ENCODE assay signal across 25 cellular contexts in genomic region chr1:193102662-193103061, GRCh38. TPM values are rescaled to one million over a fixed set of nuclear protein-coding genes. Genes with fewer than 3 reads are reported as not detected.
DNase-seq lines count a peak whose midpoint lies in the region; ATAC-seq, FAIRE-seq and TF ChIP-seq lines count a peak whose summit lies in the region.
"Had no signal": no experiment of that assay in that cellular context is flagged by ENCODE, and none has a peak within 500 bp of the region (broad histone marks: within the 10 kb centered on the region; RNA-seq: fewer than 3 reads in every experiment).

No MANE protein-coding gene starts in this region.

- BruUV-seq in PC-3 (replicated peaks; lab: Mats Ljungman, UMichigan): no TSS peak
- BruUV-seq in K562 (replicated peaks; lab: Mats Ljungman, UMichigan): no TSS peak

- H3K27ac Mint-ChIP-seq in osteocyte (ENCODE audit: unreplicated experiment): peak overlapping the region; percentile 35
- H3K27ac Mint-ChIP-seq: B cell had no signal

- H3K36me3 ChIP-seq in PC-3 (ENCODE audit: low read depth, low read length) (peaks cover 10% of the 10 kb centered on the region; the same call in 1 of the 2 replicates), K562 (ENCODE audit: control insufficient read depth, insufficient read depth, low read length) (peaks cover 47% of the 10 kb centered on the region), uterus (no peaks in the 10 kb centered on the region)

- DNase-seq in NCI-H82 (lab: John Stamatoyannopoulos, UW): peak; percentile 18
- DNase-seq in NCI-H82 treated with DMSO at 0.1 percent for 48 hours (lab: John Stamatoyannopoulos, UW; ENCODE audit: unreplicated experiment): no peak
- no peak for DNase-seq in PC-3
- DNase-seq in K562 (ENCODE audit: extremely low read depth in 1 of 4, low spot score in 3 of 4): no peak
- DNase-seq in osteocyte (ENCODE audit: extremely low spot score, unreplicated experiment): no peak
- no peak for DNase-seq in uterus
- no peak for DNase-seq in AG08396 (ENCODE audit: low spot score)
- DNase-seq: 8988T, COR-L47, GDM1, GOT3, Kasumi-1, NCI-H1436 treated with DMSO at 0.1 percent for 48 hours, NCI-H2029 treated with DMSO at 0.1 percent for 48 hours, NCI-H2171 treated with DMSO at 0.1 percent for 48 hours, NCI-H446 treated with DMSO at 0.1 percent for 48 hours, NCI-H748 treated with DMSO at 0.1 percent for 48 hours, OCI-M1, RPMI8226, SHP77 treated with DMSO at 0.1 percent for 48 hours had no signal

- H3K27me3 ChIP-seq in PC-3 (ENCODE audit: low read length) (no peaks in the 10 kb centered on the region), K562 (ENCODE audit: control insufficient read depth in 2 of 2, insufficient read depth in 2 of 2, low read length in 2 of 2) (no peaks in the 10 kb centered on the region), uterus (no peaks in the 10 kb centered on the region)

- 73% methylated on average over 5 of the region's 5 CpGs for WGBS in K562 (ENCODE audit: insufficient coverage, low coverage, missing lambda C conversion rate)

- H3K4me1 Mint-ChIP-seq in osteocyte (ENCODE audit: unreplicated experiment): peaks cover 28% of the 10 kb centered on the region

- no peaks in the 10 kb centered on the region for H3K9me1 ChIP-seq in K562 (ENCODE audit: control insufficient read depth, insufficient read depth, low read length)

- no peak for TF ChIP-seq CTCF in PC-3 (conservative IDR thresholded peaks at IDR 0.05; ENCODE audit: low read depth, low read length)
- no peak for TF ChIP-seq CTCF in K562 (IDR thresholded peaks at IDR 0.05 in 2 of 3, conservative IDR thresholded peaks at IDR 0.05 in 1 of 3; ENCODE audit: insufficient read depth in 2 of 3, low read depth in 1 of 3, low read length in 3 of 3)
- TF ChIP-seq CTCF in osteocyte (IDR thresholded peaks at IDR 0.05): no peak
- no peak for TF ChIP-seq CTCF in uterus (IDR thresholded peaks at IDR 0.05)

- H3K4me2 ChIP-seq in PC-3 (ENCODE audit: low read length): peak overlapping the region; percentile 98
- no peak overlapping the region for H3K4me2 ChIP-seq in K562 (ENCODE audit: insufficient read depth, low read length)

- H3K36me3 Mint-ChIP-seq in osteocyte (ENCODE audit: unreplicated experiment): peaks cover 11% of the 10 kb centered on the region
- H3K36me3 Mint-ChIP-seq: IgD-negative memory B cell had no signal

- CTCF ChIA-PET in PC-3 (lab: Charles Lee): no interaction called here
- CTCF ChIA-PET in K562 (lab: Yijun Ruan, JAX; ENCODE audit: low intra/inter-chr PET ratio): no interaction called here

- intact Hi-C loops in PC-3 (cut with micrococcal nuclease): no loop called here
- intact Hi-C loops in K562 (cut with micrococcal nuclease): no loop called here
- intact Hi-C loops in uterus (cut with DNase I; ENCODE audit: low total_unique reads): loop anchor here (10.0 kb wide), 1 partner anchor 48 kb away; the partner anchor contains the start of genes RO60 and UCHL5

- no peaks in the 10 kb centered on the region for H3K9me2 ChIP-seq in PC-3 (replicated peaks; ENCODE audit: low read length)

- no peak for TF ChIP-seq EP300 in K562 (IDR thresholded peaks at IDR 0.05; ENCODE audit: low read length)

- H3K27ac ChIP-seq in PC-3 (ENCODE audit: low read length) (no peak overlapping the region), K562 (ENCODE audit: extremely low read depth, low read depth, low read length) (no peak overlapping the region; the same call in 2 of the 3 replicates), uterus (no peak overlapping the region)

- TF ChIP-seq POLR2A in K562 (conservative IDR thresholded peaks at IDR 0.05): no peak
- no peak for TF ChIP-seq POLR2A in uterus (IDR thresholded peaks at IDR 0.05)

- no peak overlapping the region for H3K4me3 Mint-ChIP-seq in osteocyte (ENCODE audit: unreplicated experiment)

- no peaks in the 10 kb centered on the region for H3K9me3 Mint-ChIP-seq in osteocyte (ENCODE audit: unreplicated experiment)
- H3K9me3 Mint-ChIP-seq: IgD-negative memory B cell had no signal

- POLR2A ChIA-PET in PC-3 (lab: Charles Lee; ENCODE audit: unreplicated experiment) (no interaction called here), K562 (lab: Yijun Ruan, JAX) (interaction anchor here (2.2 to 4.9 kb wide), 2 partner anchors 9 to 44 kb away, joined by 26 to 29 read pairs; partner anchors contain the start of genes RO60 and UCHL5)

- peaks cover 15% of the 10 kb centered on the region for H3K4me1 ChIP-seq in PC-3 (ENCODE audit: insufficient read depth, low read length)
- peaks cover 10 to 18% of the 10 kb centered on the region in 2 experiments; a peak in 4 of 5 replicates for H3K4me1 ChIP-seq in K562 (replicated peaks in 1 of 2; ENCODE audit: control insufficient read depth in 2 of 2, insufficient read depth in 2 of 2, low read length in 2 of 2)
- peaks cover 6 to 10% of the 10 kb centered on the region in 2 donors for H3K4me1 ChIP-seq in uterus

- no peaks in the 10 kb centered on the region for H3F3A ChIP-seq in PC-3 (ENCODE audit: low read length, unreplicated experiment)

- H2AFZ ChIP-seq in PC-3 (ENCODE audit: low read length) (no peak overlapping the region), K562 (ENCODE audit: low read depth, low read length) (no peak overlapping the region)

- no peaks in the 10 kb centered on the region for H3K9me3 ChIP-seq in PC-3 (ENCODE audit: low read length)
- no peaks in the 10 kb centered on the region for H3K9me3 ChIP-seq in K562 (replicated peaks; ENCODE audit: control insufficient read depth, insufficient read depth, low read depth, low read length)
- no peaks in the 10 kb centered on the region for H3K9me3 ChIP-seq in uterus

- TF ChIP-seq RAD21 in K562 (CRISPR knock-in tag; conservative IDR thresholded peaks at IDR 0.05 in 1 of 2, IDR thresholded peaks at IDR 0.05 in 1 of 2): no peak

- no peak overlapping the region for H3K4me3 ChIP-seq in PC-3 (ENCODE audit: low read length)
- no peak overlapping the region for H3K4me3 ChIP-seq in K562
- no peak overlapping the region for H3K4me3 ChIP-seq in uterus

- H3K27me3 Mint-ChIP-seq in osteocyte (ENCODE audit: unreplicated experiment): no peaks in the 10 kb centered on the region
- H3K27me3 Mint-ChIP-seq: B cell, IgD-negative memory B cell had no signal

- in situ Hi-C loops in K562 (cut with MboI): no loop called here

- H4K20me1 ChIP-seq in PC-3 (ENCODE audit: low read length) (no peaks in the 10 kb centered on the region; the same call in 1 of the 2 replicates), K562 (replicated peaks; ENCODE audit: control insufficient read depth, insufficient read depth, low read length) (no peaks in the 10 kb centered on the region)

- FAIRE-seq in K562 (lab: Jason Lieb, UNC): no peak
- FAIRE-seq: HTR-8/SVneo had no signal

- ATAC-seq in PC-3 (no peak), K562 (no peak), HG02973 (IDR thresholded peaks at IDR 0.05; ENCODE audit: unreplicated experiment) (no peak)
- ATAC-seq: HCT116 had no signal

- H3K79me2 ChIP-seq in PC-3 (ENCODE audit: low read length) (peaks cover 38% of the 10 kb centered on the region), K562 (ENCODE audit: control insufficient read depth, insufficient read depth, low read length) (peaks cover 40% of the 10 kb centered on the region)

- no peak overlapping the region for H3K9ac ChIP-seq in PC-3 (ENCODE audit: low read length)
- H3K9ac ChIP-seq in K562 (ENCODE audit: insufficient read depth in 1 of 2, low read depth in 2 of 2, low read length in 2 of 2): no peak overlapping the region

RNA-seq across cellular contexts. Expression of gene GLRX2, which starts 2.6 kb away (rescaled TPM):
- total RNA-seq in PC-3 (2014; rRNA removed) (16.5 and 18.6 TPM in 2 replicates), K562 (2014; rRNA removed) (29.4 and 54.2 TPM in 2 replicates), K562 (2014; rRNA removed; fragmentation: Illumina TruSeq; extraction: Trizol) (82.6 and 99.3 TPM in 2 replicates), K562 (2015; rRNA removed; fragmentation: Illumina TruSeq; extraction: Trizol) (61.4 and 72.1 TPM in 2 replicates), K562 (2021) (64.2 and 69.5 TPM in 2 replicates), osteocyte (22.7 and 24.3 TPM in 2 replicates), uterus (10 to 100 TPM in 1 of 4 donors, 1 to 10 TPM in 3; 1.0 to 10.8 (median 6.6) TPM)
- 4.8 and 10.3 TPM in 2 replicates for total RNA-seq in K562 (2011; cell fraction: chromatin; rRNA removed; ENCODE audit: low replicate concordance)
- total RNA-seq in K562 (2011; cell fraction: nucleolus; rRNA removed): 2.8 and 4.2 TPM in 2 replicates
- total RNA-seq in K562 (2011; cell fraction: nucleoplasm; rRNA removed): 4.3 and 8.2 TPM in 2 replicates
- polyA plus RNA-seq in K562 (2011; rRNA removed) (21.4 and 47.8 TPM in 2 replicates), K562 (2014; fragmentation: Illumina TruSeq; extraction: Trizol) (47.7 and 55.1 TPM in 2 replicates), K562 (2014; fragmentation: Nextera tagmentation; extraction: Ambion mirVana) (10 to 100 TPM; 13.3 to 16.8 TPM), K562 (2014; rRNA removed) (62.2 and 62.4 TPM in 2 replicates)
- 10.6 and 15.4 TPM in 2 replicates for polyA plus RNA-seq in K562 (2011; cell fraction: cytosol; rRNA removed)
- 7.8 and 8.6 TPM in 2 replicates for polyA plus RNA-seq in K562 (2011; cell fraction: nucleus; rRNA removed)
- 56.4 and 76.0 TPM in 2 replicates for polyA plus RNA-seq in K562 (2012)
- polyA minus RNA-seq in K562 (2011; rRNA and poly(A)+ RNA removed): 9.6 and 14.7 TPM in 2 replicates
- 5.5 and 6.5 TPM in 2 replicates for polyA minus RNA-seq in K562 (2011; cell fraction: cytosol; rRNA and poly(A)+ RNA removed)
- polyA minus RNA-seq in K562 (2011; cell fraction: nucleus; rRNA and poly(A)+ RNA removed): 3.6 and 5.6 TPM in 2 replicates

RNA-seq across cellular contexts. Expression of gene CDC73, which starts 19.2 kb away (rescaled TPM):
- total RNA-seq in PC-3 (2014; rRNA removed) (10.0 and 13.4 TPM in 2 replicates), K562 (2014; rRNA removed) (19.0 and 20.1 TPM in 2 replicates), K562 (2014; rRNA removed; fragmentation: Illumina TruSeq; extraction: Trizol) (30.1 and 33.8 TPM in 2 replicates), K562 (2015; rRNA removed; fragmentation: Illumina TruSeq; extraction: Trizol) (23.6 and 26.0 TPM in 2 replicates), K562 (2021) (57.1 and 60.5 TPM in 2 replicates), osteocyte (69.5 and 73.3 TPM in 2 replicates), uterus (10 to 100 TPM; 14.6 to 64.7 (median 56.0) TPM)
- total RNA-seq in K562 (2011; cell fraction: chromatin; rRNA removed; ENCODE audit: low replicate concordance): 67.4 and 171 TPM in 2 replicates
- 19.8 and 31.1 TPM in 2 replicates for total RNA-seq in K562 (2011; cell fraction: nucleolus; rRNA removed)
- total RNA-seq in K562 (2011; cell fraction: nucleoplasm; rRNA removed): 63.6 and 113 TPM in 2 replicates
- polyA plus RNA-seq in K562 (2011; rRNA removed) (41.3 and 61.7 TPM in 2 replicates), K562 (2014; fragmentation: Illumina TruSeq; extraction: Trizol) (35.1 and 42.5 TPM in 2 replicates), K562 (2014; fragmentation: Nextera tagmentation; extraction: Ambion mirVana) (10 to 100 TPM; 23.7 to 28.7 TPM), K562 (2014; rRNA removed) (28.8 and 30.1 TPM in 2 replicates)
- polyA plus RNA-seq in K562 (2011; cell fraction: cytosol; rRNA removed): 7.8 and 13.1 TPM in 2 replicates
- polyA plus RNA-seq in K562 (2011; cell fraction: nucleus; rRNA removed): 12.3 and 15.1 TPM in 2 replicates
- 18.3 and 35.0 TPM in 2 replicates for polyA plus RNA-seq in K562 (2012)
- 122 and 129 TPM in 2 replicates for polyA minus RNA-seq in K562 (2011; rRNA and poly(A)+ RNA removed)
- polyA minus RNA-seq in K562 (2011; cell fraction: cytosol; rRNA and poly(A)+ RNA removed): 24.0 and 28.8 TPM in 2 replicates
- 42.7 and 68.6 TPM in 2 replicates for polyA minus RNA-seq in K562 (2011; cell fraction: nucleus; rRNA and poly(A)+ RNA removed)

RNA-seq across cellular contexts. Expression of gene RO60, which starts 43.2 kb away (rescaled TPM):
- total RNA-seq in PC-3 (2014; rRNA removed): 37.9 and 45.4 TPM in 2 replicates
- total RNA-seq in K562 (2011; cell fraction: chromatin; rRNA removed; ENCODE audit: low replicate concordance): 38.1 and 70.7 TPM in 2 replicates
- 42.0 and 43.2 TPM in 2 replicates for total RNA-seq in K562 (2011; cell fraction: nucleolus; rRNA removed)
- 50.5 and 80.9 TPM in 2 replicates for total RNA-seq in K562 (2011; cell fraction: nucleoplasm; rRNA removed)
- total RNA-seq in K562 (2014; rRNA removed): 118 and 156 TPM in 2 replicates
- 128 and 147 TPM in 2 replicates for total RNA-seq in K562 (2014; rRNA removed; fragmentation: Illumina TruSeq; extraction: Trizol)
- total RNA-seq in K562 (2015; rRNA removed; fragmentation: Illumina TruSeq; extraction: Trizol): 128 TPM in 2 replicates
- total RNA-seq in K562 (2021): 101 and 110 TPM in 2 replicates
- polyA plus RNA-seq in K562 (2011; rRNA removed): 46.1 and 56.4 TPM in 2 replicates
- polyA plus RNA-seq in K562 (2011; cell fraction: cytosol; rRNA removed): 24.7 and 26.1 TPM in 2 replicates
- 19.7 and 22.2 TPM in 2 replicates for polyA plus RNA-seq in K562 (2011; cell fraction: nucleus; rRNA removed)
- polyA plus RNA-seq in K562 (2012): 22.6 and 31.7 TPM in 2 replicates
- polyA plus RNA-seq in K562 (2014; fragmentation: Illumina TruSeq; extraction: Trizol): 24.9 and 28.5 TPM in 2 replicates
- 100 to 1,000 TPM in 1 of 2 experiments, 10 to 100 TPM in 1; 49.2 to 187 TPM for polyA plus RNA-seq in K562 (2014; fragmentation: Nextera tagmentation; extraction: Ambion mirVana)
- polyA plus RNA-seq in K562 (2014; rRNA removed): 27.7 and 32.0 TPM in 2 replicates
- 285 and 314 TPM in 2 replicates for polyA minus RNA-seq in K562 (2011; rRNA and poly(A)+ RNA removed)
- polyA minus RNA-seq in K562 (2011; cell fraction: cytosol; rRNA and poly(A)+ RNA removed): 101 and 165 TPM in 2 replicates
- 65.4 and 95.5 TPM in 2 replicates for polyA minus RNA-seq in K562 (2011; cell fraction: nucleus; rRNA and poly(A)+ RNA removed)
- total RNA-seq in osteocyte: 97.4 and 104 TPM in 2 replicates
- 100 to 1,000 TPM in 2 of 4 donors, 10 to 100 TPM in 2; 68.9 to 290 (median 98.1) TPM for total RNA-seq in uterus

RNA-seq across cellular contexts. Expression of gene UCHL5, which starts 43.5 kb away (rescaled TPM):
- total RNA-seq in PC-3 (2014; rRNA removed): 31.3 and 32.3 TPM in 2 replicates
- total RNA-seq in K562 (2011; cell fraction: chromatin; rRNA removed; ENCODE audit: low replicate concordance): 52.2 and 140 TPM in 2 replicates
- total RNA-seq in K562 (2011; cell fraction: nucleolus; rRNA removed): 19.7 and 27.2 TPM in 2 replicates
- 59.5 and 113 TPM in 2 replicates for total RNA-seq in K562 (2011; cell fraction: nucleoplasm; rRNA removed)
- 85.4 and 85.6 TPM in 2 replicates for total RNA-seq in K562 (2014; rRNA removed)
- 114 and 132 TPM in 2 replicates for total RNA-seq in K562 (2014; rRNA removed; fragmentation: Illumina TruSeq; extraction: Trizol)
- 117 and 122 TPM in 2 replicates for total RNA-seq in K562 (2015; rRNA removed; fragmentation: Illumina TruSeq; extraction: Trizol)
- total RNA-seq in K562 (2021): 133 and 138 TPM in 2 replicates
- polyA plus RNA-seq in K562 (2011; rRNA removed): 117 and 174 TPM in 2 replicates
- 21.6 and 39.4 TPM in 2 replicates for polyA plus RNA-seq in K562 (2011; cell fraction: cytosol; rRNA removed)
- 38.3 and 58.5 TPM in 2 replicates for polyA plus RNA-seq in K562 (2011; cell fraction: nucleus; rRNA removed)
- polyA plus RNA-seq in K562 (2012): 89.5 and 112 TPM in 2 replicates
- polyA plus RNA-seq in K562 (2014; fragmentation: Illumina TruSeq; extraction: Trizol): 188 and 206 TPM in 2 replicates
- polyA plus RNA-seq in K562 (2014; fragmentation: Nextera tagmentation; extraction: Ambion mirVana): 10 to 100 TPM; 61.0 to 68.9 TPM
- 151 and 180 TPM in 2 replicates for polyA plus RNA-seq in K562 (2014; rRNA removed)
- 168 and 179 TPM in 2 replicates for polyA minus RNA-seq in K562 (2011; rRNA and poly(A)+ RNA removed)
- polyA minus RNA-seq in K562 (2011; cell fraction: cytosol; rRNA and poly(A)+ RNA removed): 44.0 and 70.9 TPM in 2 replicates
- polyA minus RNA-seq in K562 (2011; cell fraction: nucleus; rRNA and poly(A)+ RNA removed): 62.3 and 92.4 TPM in 2 replicates
- 26.7 and 34.5 TPM in 2 replicates for total RNA-seq in osteocyte
- total RNA-seq in uterus: 10 to 100 TPM in 3 of 4 donors, 1 to 10 TPM in 1; 7.4 to 40.9 (median 23.1) TPM
